15 cellular contexts compared by ENCODE assay signal in the genomic region with DNA sequence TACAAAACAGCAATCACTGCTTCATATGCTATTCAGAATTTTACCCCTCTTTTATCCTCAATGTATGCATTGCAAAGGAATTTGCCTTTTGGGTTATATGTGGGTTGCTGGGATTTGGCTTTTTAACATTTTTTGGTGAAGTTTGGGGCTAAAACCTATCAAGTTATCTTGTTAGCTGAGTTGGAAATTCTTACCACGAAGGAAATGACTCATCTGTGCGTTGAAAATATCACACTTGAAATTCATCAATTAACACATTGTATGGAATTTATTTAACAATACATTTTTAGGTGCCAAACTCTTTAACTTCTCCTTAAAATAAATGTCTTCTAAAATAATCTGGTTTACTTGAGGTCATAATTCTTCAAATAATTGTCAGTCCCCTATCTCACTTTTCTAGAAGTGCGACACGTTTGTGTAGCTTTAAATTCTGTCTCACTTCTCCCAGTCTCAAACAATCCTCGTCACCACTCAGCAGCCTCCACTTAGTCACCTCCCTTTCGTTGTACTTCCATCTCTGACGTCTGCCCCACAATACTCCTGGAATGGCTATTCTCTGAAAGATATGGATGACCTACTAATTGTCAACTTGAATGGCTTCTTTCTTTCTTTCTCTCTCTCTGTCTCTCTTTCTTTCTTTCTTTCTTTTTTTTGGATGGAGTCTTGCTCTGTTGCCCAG.
DNase-seq lines count a peak whose midpoint lies in the region; ATAC-seq and TF ChIP-seq lines count a peak whose summit lies in the region.
"Had no signal": no experiment of that assay in that cellular context is flagged by ENCODE, and none has a peak within 500 bp of the region (broad histone marks: within the 10 kb centered on the region; RNA-seq: fewer than 3 reads in every experiment).

No MANE protein-coding gene starts in this region.

- no peaks in the 10 kb centered on the region for H3K4me1 ChIP-seq in effector memory CD4-positive, alpha-beta T cell (ENCODE audit: control insufficient read depth, insufficient read depth, low read length, poor library complexity, severe bottlenecking)

- no peaks in the 10 kb centered on the region for H3K27me3 ChIP-seq in effector memory CD4-positive, alpha-beta T cell (replicated peaks; ENCODE audit: control insufficient read depth, insufficient read depth, low read length, poor library complexity, severe bottlenecking)
- H3K27me3 ChIP-seq: BLaER1 treated with 17β-estradiol and CSF1 and Interleukin-3, amounts not matched to agents 10 nM and 100 nM had no signal

- no peaks in the 10 kb centered on the region for H3K36me3 ChIP-seq in effector memory CD4-positive, alpha-beta T cell (ENCODE audit: control insufficient read depth, insufficient read depth, low read length)
- H3K36me3 ChIP-seq: BLaER1 treated with 17β-estradiol and CSF1 and Interleukin-3, amounts not matched to agents 10 nM and 100 nM had no signal

- no peak overlapping the region for H3K4me3 ChIP-seq in cardiac fibroblast (replicated peaks in 1 of 2; ENCODE audit: low read depth in 2 of 2, low read length in 2 of 2)
- no peak overlapping the region for H3K4me3 ChIP-seq in effector memory CD4-positive, alpha-beta T cell (ENCODE audit: insufficient read depth, low read depth, low read length, poor library complexity, severe bottlenecking)
- H3K4me3 ChIP-seq: BLaER1 treated with 17β-estradiol and CSF1 and Interleukin-3, amounts not matched to agents 10 nM and 100 nM had no signal

- ATAC-seq in left lobe of liver = no peak

- no peaks in the 10 kb centered on the region for H3K9me3 ChIP-seq in effector memory CD4-positive, alpha-beta T cell (ENCODE audit: control insufficient read depth, low read length)
- H3K9me3 ChIP-seq: BLaER1 treated with 17β-estradiol and CSF1 and Interleukin-3, amounts not matched to agents 10 nM and 100 nM had no signal

- TF ChIP-seq CTCF in cardiac fibroblast (IDR thresholded peaks at IDR 0.05; ENCODE audit: low read depth, low read length) = no peak

- DNase-seq in ELR (ENCODE audit: low read depth) (peak; percentile 28), M059J (ENCODE audit: low read depth) (peak; percentile 60), cardiac fibroblast (ENCODE audit: low read depth in 2 of 2) (peak; percentile 7 to 47), superior temporal gyrus (ENCODE audit: extremely low spot score) (peak; percentile 50), left lobe of liver (ENCODE audit: low spot score) (no peak), cortex of kidney (lab: John Stamatoyannopoulos, UW) (no peak)
- DNase-seq in effector memory CD4-positive, alpha-beta T cell = no peak
- DNase-seq: DMS153, HFFc6, NCI-H1417, NCI-H1930, NCI-H2171, NCI-H774, RPMI8226 had no signal

- no peak overlapping the region for H3K27ac ChIP-seq in effector memory CD4-positive, alpha-beta T cell (ENCODE audit: insufficient read depth, low read length, poor library complexity, severe bottlenecking)

Comparison
In these comparisons a context has a peak if more than half of its experiments do, and no peak if none do; other contexts are left out.
1. DNase-seq: peak in ELR (single experiment), M059J (single experiment), cardiac fibroblast (2 of 2) and superior temporal gyrus (single experiment); none in effector memory CD4-positive, alpha-beta T cell (0 of 3), left lobe of liver (single experiment) and cortex of kidney (single experiment).